Comparison of ENCODE assay signal across 8 cellular contexts in the genomic region with DNA sequence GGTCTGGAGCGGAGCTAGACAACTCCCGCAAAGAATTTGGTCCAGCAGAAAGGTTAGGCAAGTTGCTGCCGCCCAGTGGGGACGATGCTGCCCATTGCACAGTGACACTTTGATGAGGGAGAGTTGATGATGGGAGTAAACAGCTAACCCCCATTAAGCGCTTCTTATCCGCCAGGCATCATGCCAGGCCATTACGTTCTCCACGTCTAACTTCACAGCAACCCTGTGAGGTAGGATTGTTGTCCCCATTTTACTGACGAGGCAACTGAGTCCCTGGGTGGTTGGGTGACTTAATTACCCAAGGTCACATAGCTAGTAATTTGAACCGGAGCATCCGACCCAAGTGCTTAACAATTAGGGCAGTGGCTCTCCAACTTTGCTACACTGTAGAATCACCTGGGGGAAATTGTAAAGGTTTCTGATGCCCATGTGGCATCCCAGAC. TPM values are rescaled to one million over a fixed set of nuclear protein-coding genes. Genes with fewer than 3 reads are reported as not detected.
A peak's percentile ranks its signal among the peaks of the same experiment; 100 is the strongest.
DNase-seq lines count a peak whose midpoint lies in the region; ATAC-seq and TF ChIP-seq lines count a peak whose summit lies in the region.

No MANE protein-coding gene starts in this region.

- H3K4me3 ChIP-seq in OCI-LY1 (ENCODE audit: low read depth, low read length, poor library complexity, severe bottlenecking): peak overlapping the region; percentile 88

- ATAC-seq in activated T-cell treated with anti-CD3 and anti-CD28 coated beads, Interleukin-2, amount 50 U/mL, for 4 hours: no peak
- ATAC-seq in effector memory CD8-positive, alpha-beta T cell (replicated peaks): no peak
- ATAC-seq in natural killer cell: no peak
- ATAC-seq in HG03460 (IDR thresholded peaks at IDR 0.05; ENCODE audit: unreplicated experiment): no peak

- peaks cover 54% of the 10 kb centered on the region for H3K4me1 Mint-ChIP-seq in activated T-cell treated with anti-CD3 and anti-CD28 coated beads, Interleukin-2, amount 50 U/mL, for 4 hours (ENCODE audit: low read depth)
- peaks cover 37 to 47% of the 10 kb centered on the region in 2 donors for H3K4me1 Mint-ChIP-seq in effector memory CD8-positive, alpha-beta T cell (ENCODE audit: low read depth in 2 of 2)
- H3K4me1 Mint-ChIP-seq in natural killer cell: peaks cover 39 to 44% of the 10 kb centered on the region in 2 donors

- no peak overlapping the region for H2AFZ ChIP-seq in OCI-LY1 (ENCODE audit: low read length)

- H3K36me3 ChIP-seq in OCI-LY1 (ENCODE audit: insufficient read depth, low read length): no peaks in the 10 kb centered on the region

- peak overlapping the region; percentile 80 for H3K9ac ChIP-seq in OCI-LY1 (ENCODE audit: low read length)

- H3K79me2 ChIP-seq in OCI-LY1 (ENCODE audit: insufficient read depth, low read length): peaks cover 45% of the 10 kb centered on the region

- no peaks in the 10 kb centered on the region for H3K27me3 ChIP-seq in OCI-LY1 (ENCODE audit: insufficient read depth, low read length)

- no peaks in the 10 kb centered on the region for H3F3A ChIP-seq in OCI-LY1 (ENCODE audit: insufficient read depth, low read length)

- H3K27me3 Mint-ChIP-seq in activated T-cell treated with anti-CD3 and anti-CD28 coated beads, Interleukin-2, amount 50 U/mL, for 4 hours (ENCODE audit: low read depth): no peaks in the 10 kb centered on the region
- no peaks in the 10 kb centered on the region for H3K27me3 Mint-ChIP-seq in effector memory CD8-positive, alpha-beta T cell
- H3K27me3 Mint-ChIP-seq in natural killer cell (ENCODE audit: low read depth in 2 of 2): peaks cover 0 to 3% of the 10 kb centered on the region in 2 donors

- H3K27ac ChIP-seq in OCI-LY1 (ENCODE audit: low read depth, low read length, poor library complexity, severe bottlenecking): no peak overlapping the region

- H3K9me3 ChIP-seq in OCI-LY1 (ENCODE audit: low read length): no peaks in the 10 kb centered on the region

- intact Hi-C loops in natural killer cell (cut with micrococcal nuclease): no loop called here

- peak overlapping the region; percentile 88 for H3K4me3 Mint-ChIP-seq in activated T-cell treated with anti-CD3 and anti-CD28 coated beads, Interleukin-2, amount 50 U/mL, for 4 hours
- peak overlapping the region; percentile 85 to 91 for H3K4me3 Mint-ChIP-seq in effector memory CD8-positive, alpha-beta T cell
- peak overlapping the region; percentile 74 for H3K4me3 Mint-ChIP-seq in natural killer cell

- peaks cover 28% of the 10 kb centered on the region for H3K4me1 ChIP-seq in OCI-LY1 (ENCODE audit: insufficient read depth, low read length, severe bottlenecking)

- peak overlapping the region; percentile 82 for H3K4me2 ChIP-seq in OCI-LY1 (ENCODE audit: low read length)

- no peaks in the 10 kb centered on the region for H3K9me3 Mint-ChIP-seq in activated T-cell treated with anti-CD3 and anti-CD28 coated beads, Interleukin-2, amount 50 U/mL, for 4 hours
- H3K9me3 Mint-ChIP-seq in effector memory CD8-positive, alpha-beta T cell: no peaks in the 10 kb centered on the region
- no peaks in the 10 kb centered on the region for H3K9me3 Mint-ChIP-seq in natural killer cell

- TF ChIP-seq CTCF in OCI-LY1 (IDR thresholded peaks at IDR 0.05; ENCODE audit: low read length) (no peak), natural killer cell (IDR thresholded peaks at IDR 0.05) (no peak)

- H4K20me1 ChIP-seq in OCI-LY1 (ENCODE audit: insufficient read depth, low read length): no peaks in the 10 kb centered on the region

- DNase-seq in activated T-cell treated with anti-CD3 and anti-CD28 coated beads, Interleukin-2, amount 50 U/mL, for 4 hours: no peak
- DNase-seq in activated T-cell treated with anti-CD3 and anti-CD28 coated beads, Interleukin-2, amount 50 U/mL, for 48 hours: no peak
- no peak for DNase-seq in effector memory CD8-positive, alpha-beta T cell
- DNase-seq in natural killer cell: no peak
- no peak for DNase-seq in GM19238 (ENCODE audit: insufficient read length, low spot score)
- no peak for DNase-seq in NCI-H187 (lab: John Stamatoyannopoulos, UW)

- peak overlapping the region; percentile 94 for H3K27ac Mint-ChIP-seq in effector memory CD8-positive, alpha-beta T cell
- peak overlapping the region; percentile 91 to 93 for H3K27ac Mint-ChIP-seq in natural killer cell

- peaks cover 5% of the 10 kb centered on the region for H3K36me3 Mint-ChIP-seq in activated T-cell treated with anti-CD3 and anti-CD28 coated beads, Interleukin-2, amount 50 U/mL, for 4 hours (ENCODE audit: insufficient read depth)
- peaks cover 23% of the 10 kb centered on the region for H3K36me3 Mint-ChIP-seq in effector memory CD8-positive, alpha-beta T cell (ENCODE audit: insufficient read depth)
- H3K36me3 Mint-ChIP-seq in natural killer cell: no peaks in the 10 kb centered on the region

- no peaks in the 10 kb centered on the region for H3K9me2 ChIP-seq in OCI-LY1 (ENCODE audit: low read depth, low read length)

RNA-seq across cellular contexts. Expression of gene RALGAPB, which starts 0.7 kb away (rescaled TPM):
- 10 to 100 TPM; 23.7 to 25.5 (median 24.8) TPM for total RNA-seq in activated T-cell treated with anti-CD3 and anti-CD28 coated beads, Interleukin-2, amount 50 U/mL, for 4 hours
- 10 to 100 TPM; 45.1 to 73.1 (median 57.4) TPM for total RNA-seq in natural killer cell

RNA-seq across cellular contexts. Expression of gene SNHG17, which starts 38.2 kb away (rescaled TPM):
- total RNA-seq in activated T-cell treated with anti-CD3 and anti-CD28 coated beads, Interleukin-2, amount 50 U/mL, for 4 hours: 100 to 1,000 TPM; 138 to 310 (median 239) TPM
- total RNA-seq in natural killer cell: 10 to 100 TPM; 53.5 to 64.0 (median 53.8) TPM
